In the genomic region with DNA sequence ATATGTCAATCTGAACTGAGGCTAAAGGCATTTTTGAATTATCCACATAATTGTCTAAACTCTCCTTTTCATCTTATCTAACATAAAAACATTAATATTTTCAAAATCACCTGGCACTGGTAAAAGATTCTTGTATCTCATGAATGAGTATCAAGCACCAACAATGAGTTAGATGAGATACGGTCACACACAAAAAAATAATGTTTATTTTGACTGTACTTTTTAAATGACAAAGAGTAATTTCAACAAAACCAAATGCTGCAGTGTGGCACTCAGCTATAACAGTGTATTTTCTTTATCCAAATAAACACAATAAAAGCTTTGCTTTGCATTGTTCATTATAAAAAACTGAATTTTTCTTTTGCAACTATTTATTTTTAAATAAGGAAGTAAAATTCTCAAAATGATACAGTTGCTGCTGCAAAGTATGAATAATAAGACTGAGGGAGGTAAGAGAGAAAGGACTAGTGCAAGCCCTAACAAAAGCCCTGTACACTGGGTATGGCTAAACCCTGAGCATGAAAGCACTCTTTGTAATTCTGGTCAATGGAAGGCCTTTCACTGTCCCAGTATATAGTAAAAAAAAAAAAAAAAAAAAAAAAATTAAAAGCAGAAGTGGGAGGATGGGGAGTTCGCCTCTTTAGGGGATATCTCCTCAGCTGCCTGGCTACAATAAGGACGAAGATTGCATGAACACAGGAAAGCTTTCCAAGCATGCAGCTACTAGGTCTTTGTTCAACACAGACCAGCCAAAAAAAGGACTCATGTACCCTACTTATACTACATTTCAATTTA, we compare ENCODE assay signal across 14 cellular contexts. TPM values are rescaled to one million over a fixed set of nuclear protein-coding genes. Genes with fewer than 3 reads are reported as not detected.
DNase-seq lines count a peak whose midpoint lies in the region; TF ChIP-seq lines count a peak whose summit lies in the region.
"Had no signal": no experiment of that assay in that cellular context is flagged by ENCODE, and none has a peak within 500 bp of the region (broad histone marks: within the 10 kb centered on the region; RNA-seq: fewer than 3 reads in every experiment).

No MANE protein-coding gene starts in this region.

- H3K36me3 ChIP-seq in transverse colon (no peaks in the 10 kb centered on the region), vagina (no peaks in the 10 kb centered on the region)
- H3K36me3 ChIP-seq: Peyer's patch had no signal

- intact Hi-C loops in transverse colon (cut with DNase I; ENCODE audit: low total_unique reads): no loop called here
- intact Hi-C loops in vagina (cut with DNase I): no loop called here

- TF ChIP-seq CTCF in transverse colon (IDR thresholded peaks at IDR 0.05): no peak
- TF ChIP-seq CTCF in vagina (IDR thresholded peaks at IDR 0.05): no peak

- H3K9me3 ChIP-seq in transverse colon: no peaks in the 10 kb centered on the region
- H3K9me3 ChIP-seq in vagina: no peaks in the 10 kb centered on the region
- H3K9me3 ChIP-seq: Peyer's patch had no signal

- no peak for TF ChIP-seq POLR2A in transverse colon (IDR thresholded peaks at IDR 0.05)
- TF ChIP-seq POLR2A in vagina (IDR thresholded peaks at IDR 0.05): no peak

- DNase-seq in SIG-M5 treated with dmso at 0.1 percent for 504 hours (lab: John Stamatoyannopoulos, UW; ENCODE audit: unreplicated experiment) (peak; percentile 20), SIG-M5 (lab: John Stamatoyannopoulos, UW) (no peak), amniotic epithelial cell (ENCODE audit: low read depth) (peak; percentile 24), transverse colon (no peak), vagina (ENCODE audit: extremely low spot score in 2 of 2) (no peak), germinal center (ENCODE audit: low spot score) (no peak), NCI-H1436 treated with DMSO at 0.1 percent for 48 hours (lab: John Stamatoyannopoulos, UW) (no peak)
- DNase-seq: activated CD8-positive, alpha-beta memory T cell treated with anti-CD3 and anti-CD28 coated beads for 24 hours; activated naive CD4-positive, alpha-beta T cell treated with anti-CD3 and anti-CD28 coated beads, Interleukin-2, amount 50 U/mL, for 16 hours; cerebellar nuclear complex; Peyer's patch; T1000 had no signal

- H3K4me1 ChIP-seq in transverse colon (peaks cover 3 to 64% (median 38%) of the 10 kb centered on the region in 4 donors), vagina (no peaks in the 10 kb centered on the region)

- H3K4me3 ChIP-seq in transverse colon (no peak overlapping the region), vagina (no peak overlapping the region)
- H3K4me3 ChIP-seq: Peyer's patch had no signal

- H3K27ac ChIP-seq in layer of hippocampus (ENCODE audit: low read depth, low read length) (peak overlapping the region; percentile 95), transverse colon (peak overlapping the region; percentile 59 to 79 (median 66)), vagina (no peak overlapping the region)
- H3K27ac ChIP-seq: 22Rv1, Peyer's patch had no signal

- no peaks in the 10 kb centered on the region for H3K27me3 ChIP-seq in layer of hippocampus (ENCODE audit: control insufficient read depth, insufficient read depth, low read length)
- no peaks in the 10 kb centered on the region for H3K27me3 ChIP-seq in transverse colon
- no peaks in the 10 kb centered on the region for H3K27me3 ChIP-seq in vagina
- H3K27me3 ChIP-seq: Peyer's patch had no signal

- 51 to 52% methylated on average over 3 of the region's 3 CpGs for WGBS in transverse colon (ENCODE audit: low coverage in 1 of 2), 2 donors

- TF ChIP-seq EP300 in transverse colon (IDR thresholded peaks at IDR 0.05; ENCODE audit: low read depth): no peak

- in situ Hi-C loops in transverse colon (cut with MboI; ENCODE audit: low pct_ligation_motif_present in 1 of 4, low pct_unique_long_range_greater_than_20kb in 1 of 4, low sequenced_read_pairs in 3 of 4): no loop called here

RNA-seq across cellular contexts. Expression of a gene that starts 59.3 kb away (rescaled TPM):
- 100 to 1,000 TPM in 2 of 4 donors, 10 to 100 TPM in 2; 82.1 to 143 (median 101) TPM for total RNA-seq in transverse colon
- total RNA-seq in vagina: 39.3 TPM

Comparison
In these comparisons a context has a peak if more than half of its experiments do, and no peak if none do; other contexts are left out.
1. DNase-seq: peak in SIG-M5 treated with dmso at 0.1 percent for 504 hours (single experiment) and amniotic epithelial cell (single experiment); none in SIG-M5 (single experiment), transverse colon (single experiment), vagina (0 of 2), germinal center (single experiment) and NCI-H1436 treated with DMSO at 0.1 percent for 48 hours (single experiment).